Comparison of ENCODE assay signal across 8 cellular contexts in the genomic region with DNA sequence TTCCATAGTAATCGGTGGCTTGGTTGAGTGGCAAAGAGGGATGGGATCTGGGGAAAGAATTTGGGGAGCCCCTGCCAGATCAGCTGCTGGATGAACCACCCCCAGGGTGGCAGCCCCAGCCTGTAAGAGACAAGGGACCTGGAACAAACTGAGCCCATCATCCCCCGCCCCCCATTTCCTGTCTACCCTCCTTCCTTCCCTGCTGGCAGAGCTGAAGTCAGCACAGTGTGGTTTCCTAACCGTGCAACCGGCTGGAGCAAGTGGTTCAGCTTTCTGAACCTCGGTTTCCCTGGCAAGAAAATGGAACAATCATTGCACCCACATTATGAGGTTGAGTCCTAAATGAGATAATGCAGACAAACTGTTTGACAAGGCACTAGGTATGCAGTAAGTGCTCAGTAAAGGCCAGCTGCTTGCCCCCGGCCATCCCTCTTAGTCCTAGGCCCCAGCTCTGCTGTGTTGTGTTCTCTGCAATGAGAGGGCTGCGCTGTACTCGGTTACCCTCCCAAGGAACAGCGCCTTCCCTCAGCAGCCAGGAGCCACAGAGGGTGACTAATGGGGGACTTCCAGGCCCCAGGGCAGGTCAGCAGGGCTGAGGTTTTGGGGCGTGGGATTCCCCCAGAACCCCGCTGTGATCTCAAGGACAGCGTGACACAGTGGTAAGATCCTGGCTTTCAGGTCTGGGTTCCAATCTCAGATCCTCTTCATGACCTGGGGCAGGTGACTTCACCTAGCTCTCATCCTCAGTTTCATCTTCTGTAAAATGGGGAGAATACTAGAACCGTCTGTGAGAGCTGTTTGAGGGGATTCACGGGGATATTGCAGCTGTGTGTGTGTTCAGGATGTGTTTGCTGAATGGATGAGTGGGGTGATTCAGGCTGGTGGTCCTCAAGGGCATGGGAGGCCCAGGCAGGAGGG. TPM values are rescaled to one million over a fixed set of nuclear protein-coding genes. Genes with fewer than 3 reads are reported as not detected.
DNase-seq lines count a peak whose midpoint lies in the region; ATAC-seq and TF ChIP-seq lines count a peak whose summit lies in the region.

No MANE protein-coding gene starts in this region.

- no peak for TF ChIP-seq CTCF in CD8-positive, alpha-beta T cell (IDR thresholded peaks at IDR 0.05)
- TF ChIP-seq CTCF in omental fat pad (IDR thresholded peaks at IDR 0.05): no peak

- H3K4me1 Mint-ChIP-seq in CD8-positive, alpha-beta T cell (ENCODE audit: low read depth): peaks cover 56% of the 10 kb centered on the region

- intact Hi-C loops in CD8-positive, alpha-beta T cell (cut with DNase I, micrococcal nuclease): loop anchor here (1.0 to 10.0 kb wide), 6 partner anchors 45 to 702 kb away; a partner anchor contains a TSS

- peak overlapping the region; percentile 16 for H3K4me3 Mint-ChIP-seq in CD8-positive, alpha-beta T cell

- no peaks in the 10 kb centered on the region for H3K9me3 ChIP-seq in CD8-positive, alpha-beta T cell (ENCODE audit: low read length)

- H3K4me1 ChIP-seq in CD8-positive, alpha-beta T cell (ENCODE audit: insufficient read depth, low read length): peaks cover 34% of the 10 kb centered on the region

- H3K27me3 Mint-ChIP-seq in CD8-positive, alpha-beta T cell (ENCODE audit: low read depth): no peaks in the 10 kb centered on the region

- peak; percentile 84 for ATAC-seq in CD8-positive, alpha-beta T cell
- peak; percentile 76 for ATAC-seq in GM21447 (IDR thresholded peaks at IDR 0.05; ENCODE audit: unreplicated experiment)
- no peak for ATAC-seq in omental fat pad (ENCODE audit: low FRiP score)

- H3K4me3 ChIP-seq in CD8-positive, alpha-beta T cell (ENCODE audit: low read depth, low read length): no peak overlapping the region

- no peaks in the 10 kb centered on the region for H3K27me3 ChIP-seq in CD8-positive, alpha-beta T cell (ENCODE audit: insufficient read depth, low read length)

- peaks cover 10% of the 10 kb centered on the region for H3K36me3 ChIP-seq in CD8-positive, alpha-beta T cell (ENCODE audit: insufficient read depth, low read length)

- peaks cover 35% of the 10 kb centered on the region for H3K36me3 Mint-ChIP-seq in CD8-positive, alpha-beta T cell

- POLR2A ChIA-PET in CD8-positive, alpha-beta T cell (lab: Charles Lee): interaction anchor here (0.8 to 6.6 kb wide), 13 partner anchors 10 to 187 kb away, joined by 3 to 105 read pairs (median 9); a partner anchor contains a TSS

- peak overlapping the region; percentile 95 for H3K27ac Mint-ChIP-seq in CD8-positive, alpha-beta T cell

- CTCF ChIA-PET in CD8-positive, alpha-beta T cell (lab: Charles Lee): interaction anchor here (0.6 to 11.0 kb wide), 47 partner anchors 7 to 1777 kb away, joined by 3 to 353 read pairs (median 5); a partner anchor contains a TSS

- H3K27ac ChIP-seq in CD8-positive, alpha-beta T cell (ENCODE audit: low read depth, low read length): peak overlapping the region; percentile 1

- in situ Hi-C loops in KBM-7 (cut with MboI; ENCODE audit: low pct_unique_long_range_greater_than_20kb, low sequenced_read_pairs): no loop called here

- peaks cover 4% of the 10 kb centered on the region for H3K9me3 Mint-ChIP-seq in CD8-positive, alpha-beta T cell

- peak; percentile 52 to 89 (median 68) for DNase-seq in CD8-positive, alpha-beta T cell
- DNase-seq in KBM-7: peak; percentile 71
- DNase-seq in activated CD8-positive, alpha-beta memory T cell treated with anti-CD3 and anti-CD28 coated beads, Interleukin-2, amount 50 U/mL, for 4 hours: peak; percentile 83
- peak; percentile 15 for DNase-seq in kidney tubule cell (ENCODE audit: low spot score)
- peak; percentile 30 to 59 (median 42) for DNase-seq in stimulated activated naive CD4-positive, alpha-beta T cell (lab: John Stamatoyannopoulos, UW)
- no peak for DNase-seq in omental fat pad (ENCODE audit: low spot score)
- DNase-seq in putamen (ENCODE audit: low spot score): no peak

RNA-seq across cellular contexts. Expression of a gene that starts 16.5 kb away (rescaled TPM):
- total RNA-seq in CD8-positive, alpha-beta T cell: 10 to 100 TPM; 30.4 to 32.3 TPM
- 10 to 100 TPM; 12.4 to 45.6 (median 18.3) TPM for total RNA-seq in omental fat pad

RNA-seq across cellular contexts. Expression of a gene that starts 19.3 kb away (rescaled TPM):
- 1 to 10 TPM; 1.2 to 1.9 TPM for total RNA-seq in CD8-positive, alpha-beta T cell
- 10 to 100 TPM in 2 of 4 donors, 1 to 10 TPM in 2; 3.1 to 28.8 (median 8.8) TPM for total RNA-seq in omental fat pad

RNA-seq across cellular contexts. Expression of a gene that starts 54.8 kb away (rescaled TPM):
- 100 to 1,000 TPM; 254 to 260 TPM for total RNA-seq in CD8-positive, alpha-beta T cell
- 100 to 1,000 TPM; 148 to 260 (median 187) TPM for total RNA-seq in omental fat pad

RNA-seq across cellular contexts. Expression of a gene that starts 56.2 kb away (rescaled TPM):
- 100 to 1,000 TPM in 1 of 2 experiments, 10 to 100 TPM in 1; 95.3 to 109 TPM for total RNA-seq in CD8-positive, alpha-beta T cell
- total RNA-seq in omental fat pad: 10 to 100 TPM; 37.7 to 87.8 (median 60.4) TPM

Comparison
In these comparisons a context has a peak if more than half of its experiments do, and no peak if none do; other contexts are left out.
1. DNase-seq: peak in CD8-positive, alpha-beta T cell (7 of 7), KBM-7 (single experiment), activated CD8-positive, alpha-beta memory T cell treated with anti-CD3 and anti-CD28 coated beads, Interleukin-2, amount 50 U/mL, for 4 hours (single experiment), kidney tubule cell (single experiment) and stimulated activated naive CD4-positive, alpha-beta T cell (6 of 6); none in omental fat pad (single experiment) and putamen (single experiment).